8 cellular contexts compared by ENCODE assay signal in genomic region chr20:53579266-53579580, GRCh38. TPM values are rescaled to one million over a fixed set of nuclear protein-coding genes. Genes with fewer than 3 reads are reported as not detected.
A peak's percentile ranks its signal among the peaks of the same experiment; 100 is the strongest.
DNase-seq lines count a peak whose midpoint lies in the region; ATAC-seq, FAIRE-seq and TF ChIP-seq lines count a peak whose summit lies in the region.

No MANE protein-coding gene starts in this region.

- no peaks in the 10 kb centered on the region for H3K9me3 ChIP-seq in GM23248 (ENCODE audit: low read depth)
- H3K9me3 ChIP-seq in left ventricle myocardium inferior (replicated peaks): no peaks in the 10 kb centered on the region
- no peaks in the 10 kb centered on the region for H3K9me3 ChIP-seq in small intestine (ENCODE audit: control insufficient read depth, low read depth)

- H3K9me2 ChIP-seq in GM23248 (ENCODE audit: insufficient read depth): no peaks in the 10 kb centered on the region

- H3K4me2 ChIP-seq in GM23248 (ENCODE audit: unreplicated experiment): peak overlapping the region; percentile 80

- intact Hi-C loops in left ventricle myocardium inferior (cut with micrococcal nuclease): loop anchor here (5.0 to 10.0 kb wide), 2 partner anchors 363 to 486 kb away; no protein-coding TSS in a partner anchor

- H3K27me3 ChIP-seq in GM23248 (replicated peaks; ENCODE audit: insufficient read depth) (no peaks in the 10 kb centered on the region), left ventricle myocardium inferior (ENCODE audit: low read depth) (no peaks in the 10 kb centered on the region), small intestine (ENCODE audit: control insufficient read depth in 2 of 2, insufficient read depth in 2 of 2, low read length in 2 of 2) (no peaks in the 10 kb centered on the region)

- H3K27ac Mint-ChIP-seq in WTC11: peak overlapping the region; percentile 71; the same call in 1 of the 2 replicates

- peak overlapping the region; percentile 82 for H3K9ac ChIP-seq in GM23248

- H3K27me3 Mint-ChIP-seq in WTC11 (ENCODE audit: low read depth): no peaks in the 10 kb centered on the region

- H2AFZ ChIP-seq in GM23248: no peak overlapping the region

- no peaks in the 10 kb centered on the region for H3K9me3 Mint-ChIP-seq in WTC11

- peaks cover 72% of the 10 kb centered on the region for H3K36me3 Mint-ChIP-seq in WTC11

- FAIRE-seq in small intestine (lab: Jason Lieb, UNC): no peak

- H3K79me2 ChIP-seq in GM23248 (ENCODE audit: insufficient read depth): peaks cover 98% of the 10 kb centered on the region

- peaks cover 87% of the 10 kb centered on the region for H3F3A ChIP-seq in GM23248 (ENCODE audit: insufficient read depth)

- TF ChIP-seq CTCF in WTC11 (IDR thresholded peaks at IDR 0.05) (no peak), left ventricle myocardium inferior (IDR thresholded peaks at IDR 0.05; ENCODE audit: borderline replicate concordance) (no peak)

- H3K4me1 ChIP-seq in GM23248 (ENCODE audit: insufficient read depth): peaks cover 63% of the 10 kb centered on the region
- peaks cover 65% of the 10 kb centered on the region for H3K4me1 ChIP-seq in left ventricle myocardium inferior
- peaks cover 0 to 26% of the 10 kb centered on the region in 2 donors for H3K4me1 ChIP-seq in small intestine (ENCODE audit: control insufficient read depth in 2 of 2, insufficient read depth in 1 of 2, low read depth in 1 of 2, low read length in 1 of 2)

- in situ Hi-C loops in GM23248 (cut with MboI): loop anchor here (10.0 to 25.0 kb wide), 3 partner anchors 336 to 608 kb away; no protein-coding TSS in a partner anchor

- CTCF ChIA-PET in WTC11 (lab: Charles Lee): interaction anchor here (1.3 to 2.3 kb wide), 2 partner anchors 64 to 361 kb away, joined by 3 to 11 read pairs; no protein-coding TSS in a partner anchor

- H3K4me3 Mint-ChIP-seq in WTC11: no peak overlapping the region; the same call in 1 of the 2 replicates

- H3K36me3 ChIP-seq in GM23248 (ENCODE audit: low read depth) (peaks cover 63% of the 10 kb centered on the region), left ventricle myocardium inferior (peaks cover 57% of the 10 kb centered on the region), small intestine (ENCODE audit: control insufficient read depth in 2 of 2, insufficient read depth in 2 of 2, low read length in 2 of 2) (peaks cover 17 to 23% of the 10 kb centered on the region in 2 donors)

- ATAC-seq in WTC11: no peak
- no peak for ATAC-seq in HG03521 (IDR thresholded peaks at IDR 0.05; ENCODE audit: unreplicated experiment)

- H3K4me3 ChIP-seq in GM23248 (peak overlapping the region; percentile 61), left ventricle myocardium inferior (peak overlapping the region; percentile 29), small intestine (ENCODE audit: low read depth in 1 of 2, low read length in 2 of 2) (peak overlapping the region in 1 of 2 donors; percentile 41)

- no peak for DNase-seq in GM23248
- no peak for DNase-seq in WTC11 (ENCODE audit: low spot score)
- no peak for DNase-seq in left ventricle myocardium inferior
- DNase-seq in small intestine: no peak
- no peak for DNase-seq in DMS79 (lab: John Stamatoyannopoulos, UW)
- no peak for DNase-seq in CD1c-positive myeloid dendritic cell (ENCODE audit: extremely low spot score)
- no peak for DNase-seq in foreskin melanocyte

- WGBS in GM23248 (ENCODE audit: low coverage in 1 of 2, low lambda C conversion rate in 2 of 2, missing lambda C conversion rate in 2 of 2), 2 experiments: 0 to 8% methylated on average over 2 of the region's 2 CpGs
- 8 to 33% (median 8%) methylated on average over 2 of the region's 2 CpGs for WGBS in small intestine, 3 donors

- peak overlapping the region; percentile 95 for H3K27ac ChIP-seq in GM23248
- H3K27ac ChIP-seq in left ventricle myocardium inferior (replicated peaks): peak overlapping the region; percentile 66
- peak overlapping the region; percentile 86 to 87 for H3K27ac ChIP-seq in small intestine (ENCODE audit: low read depth in 1 of 2, low read length in 1 of 2)

- POLR2A ChIA-PET in WTC11 (lab: Charles Lee): no interaction called here

- H4K20me1 ChIP-seq in GM23248 (ENCODE audit: insufficient read depth): peaks cover 2% of the 10 kb centered on the region; the same call in 1 of the 2 replicates

- peaks cover 58% of the 10 kb centered on the region for H3K4me1 Mint-ChIP-seq in WTC11

TF ChIP-seq in WTC11, 78 proteins besides CTCF, POLR2A, EP300 and RAD21:
- TF ChIP-seq ATF1 (CRISPR knock-in tag; IDR thresholded peaks at IDR 0.05): no peak
- TF ChIP-seq ATF2 (CRISPR knock-in tag; IDR thresholded peaks at IDR 0.05; ENCODE audit: borderline replicate concordance, low read depth): no peak
- no peak for TF ChIP-seq ZMAT4 (CRISPR knock-in tag; IDR thresholded peaks at IDR 0.05)
- TF ChIP-seq MAX (CRISPR knock-in tag; IDR thresholded peaks at IDR 0.05): no peak
- TF ChIP-seq, protein P1, sequence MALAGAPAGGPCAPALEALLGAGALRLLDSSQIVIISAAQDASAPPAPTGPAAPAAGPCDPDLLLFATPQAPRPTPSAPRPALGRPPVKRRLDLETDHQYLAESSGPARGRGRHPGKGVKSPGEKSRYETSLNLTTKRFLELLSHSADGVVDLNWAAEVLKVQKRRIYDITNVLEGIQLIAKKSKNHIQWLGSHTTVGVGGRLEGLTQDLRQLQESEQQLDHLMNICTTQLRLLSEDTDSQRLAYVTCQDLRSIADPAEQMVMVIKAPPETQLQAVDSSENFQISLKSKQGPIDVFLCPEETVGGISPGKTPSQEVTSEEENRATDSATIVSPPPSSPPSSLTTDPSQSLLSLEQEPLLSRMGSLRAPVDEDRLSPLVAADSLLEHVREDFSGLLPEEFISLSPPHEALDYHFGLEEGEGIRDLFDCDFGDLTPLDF (CRISPR knock-in tag; IDR thresholded peaks at IDR 0.05): no peak
- no peak for TF ChIP-seq USF1 (CRISPR knock-in tag; IDR thresholded peaks at IDR 0.05)
- no peak for TF ChIP-seq FOXJ3 (CRISPR knock-in tag; IDR thresholded peaks at IDR 0.05; ENCODE audit: borderline replicate concordance)
TF ChIP-seq in WTC11: peak in this region for 0.

RNA-seq across cellular contexts. Expression of gene ZNF217, which starts 14.4 kb away (rescaled TPM):
- 18.1 and 23.5 TPM in 2 replicates for total RNA-seq in GM23248 (2014; rRNA removed; shearing (Covaris generic))
- 8.9 and 10.4 TPM in 2 replicates for polyA plus RNA-seq in GM23248 (2016; fragmentation: Nextera tagmentation; extraction: Ambion mirVana)
- total RNA-seq in WTC11 (2021): 75.6 to 84.0 TPM (median 77.7 TPM) in 3 replicates
- 5.4 TPM for total RNA-seq in left ventricle myocardium inferior
- 10 to 100 TPM in 1 of 3 donors, 1 to 10 TPM in 2; 4.1 to 12.0 (median 5.4) TPM for polyA plus RNA-seq in small intestine
